ENCODE assay signal across 4 cellular contexts in the genomic region with DNA sequence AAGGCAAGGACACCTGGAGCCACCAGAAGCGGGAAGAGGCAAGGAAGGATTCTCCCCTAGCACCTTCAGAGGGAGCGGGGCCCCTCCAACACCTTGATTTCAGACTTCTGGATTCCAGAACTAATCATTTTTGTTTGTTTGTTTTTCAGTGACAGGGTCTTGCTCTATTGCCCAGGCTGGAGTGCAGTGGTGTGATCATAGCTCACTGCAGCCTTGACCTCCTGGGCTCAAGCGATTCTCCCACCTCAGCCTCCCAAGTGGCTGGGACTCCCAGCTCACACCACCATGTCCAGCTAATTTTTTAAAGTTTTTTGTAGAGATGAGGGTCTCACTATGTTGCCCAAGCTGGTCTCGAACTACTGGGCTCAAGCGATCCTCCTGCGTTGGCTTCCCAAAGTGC. TPM values are rescaled to one million over a fixed set of nuclear protein-coding genes. Genes with fewer than 3 reads are reported as not detected.
"Had no signal": no experiment of that assay in that cellular context is flagged by ENCODE, and none has a peak within 500 bp of the region (broad histone marks: within the 10 kb centered on the region; RNA-seq: fewer than 3 reads in every experiment).

No MANE protein-coding gene starts in this region.

RNA-seq across cellular contexts. Expression of a gene that starts 20.6 kb away (rescaled TPM):
- polyA plus RNA-seq: IgD-negative memory B cell had no signal

RNA-seq across cellular contexts. Expression of a gene that starts 40.1 kb away (rescaled TPM):
- total RNA-seq: LHCN-M2, MCF 10A, SK-MEL-5 had no signal

RNA-seq across cellular contexts. Expression of a gene that starts 53.6 kb away (rescaled TPM):
- total RNA-seq: SK-MEL-5 had no signal
